ENCODE assay signal across 18 cellular contexts in the genomic region with DNA sequence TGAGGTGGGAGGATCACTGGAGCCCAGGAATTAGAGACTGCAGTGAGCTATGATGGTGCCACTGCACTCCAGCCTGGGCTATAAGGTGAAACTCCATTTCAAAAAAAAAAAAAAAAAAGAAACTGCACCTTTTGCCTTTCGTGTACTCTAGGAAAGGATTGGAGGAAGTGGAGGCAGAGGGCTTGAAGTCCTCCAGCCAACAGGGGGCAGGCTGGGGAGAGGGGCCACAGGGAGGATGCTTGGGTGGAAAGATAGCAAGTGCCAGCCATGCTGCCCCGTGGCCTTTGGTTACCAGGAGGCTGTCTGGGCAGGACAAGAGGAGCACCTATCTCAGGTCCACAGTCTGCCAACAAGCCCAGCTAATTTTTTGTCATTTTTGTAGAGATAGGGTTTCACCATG. TPM values are rescaled to one million over a fixed set of nuclear protein-coding genes. Genes with fewer than 3 reads are reported as not detected.
"Had no signal": no experiment of that assay in that cellular context is flagged by ENCODE, and none has a peak within 500 bp of the region (broad histone marks: within the 10 kb centered on the region; RNA-seq: fewer than 3 reads in every experiment).

No MANE protein-coding gene starts in this region.

RNA-seq across cellular contexts. Expression of gene SPDYE1, which starts 14.0 kb away (rescaled TPM):
- total RNA-seq: endothelial cell of umbilical vein; epithelial cell of proximal tubule; kidney epithelial cell; left cardiac atrium; left lung; lung microvascular endothelial cell; mesothelial cell of epicardium; mucosa of descending colon; natural killer cell treated with Interleukin-12 subunit alpha and Interleukin-12 subunit beta and Interleukin-15 and Interleukin-18, amount 100 ng/mL, for 72 hours; neural crest cell; omental fat pad; posterior vena cava; pulmonary artery endothelial cell; spleen; urinary bladder had no signal
- polyA plus RNA-seq: endothelial cell of umbilical vein, fibroblast of lung, heart right ventricle, pancreas, spleen, urinary bladder had no signal
